ENCODE assay signal across 17 cellular contexts in genomic region chr3:161800985-161801559, GRCh38.
DNase-seq lines count a peak whose midpoint lies in the region; ATAC-seq and TF ChIP-seq lines count a peak whose summit lies in the region.
"Had no signal": no experiment of that assay in that cellular context is flagged by ENCODE, and none has a peak within 500 bp of the region (broad histone marks: within the 10 kb centered on the region; RNA-seq: fewer than 3 reads in every experiment).

No MANE protein-coding gene starts in this region.

- intact Hi-C loops in tibial artery (cut with DNase I; ENCODE audit: low total_unique reads), result no loop called here

- DNase-seq in SW480 (ENCODE audit: low spot score) (peak; percentile 16), NCI-H82 (lab: John Stamatoyannopoulos, UW) (no peak), NCI-H146 (lab: John Stamatoyannopoulos, UW) (no peak), tibial artery (no peak)
- DNase-seq: CD4-positive, alpha-beta T cell; NCI-H1436; NCI-H2029 treated with DMSO at 0.1 percent for 48 hours; NCI-H2171 treated with DMSO at 0.1 percent for 48 hours; NCI-H510A; NCI-H774; SW 1271 had no signal

- no peaks in the 10 kb centered on the region for H3K36me3 ChIP-seq in tibial artery

- no peaks in the 10 kb centered on the region for H3K27me3 ChIP-seq in tibial artery

- H3K4me1 ChIP-seq in tibial artery, result no peaks in the 10 kb centered on the region

- H3K4me3 ChIP-seq in tibial artery, result no peak overlapping the region
- H3K4me3 ChIP-seq: GM23338 had no signal

- no peaks in the 10 kb centered on the region for H3K9me3 ChIP-seq in tibial artery

- ATAC-seq in GM18907 (IDR thresholded peaks at IDR 0.05; ENCODE audit: unreplicated experiment), result peak; percentile 66
- ATAC-seq in HG03378 (IDR thresholded peaks at IDR 0.05; ENCODE audit: unreplicated experiment), result peak; percentile 68
- ATAC-seq in GM19397 (IDR thresholded peaks at IDR 0.05; ENCODE audit: unreplicated experiment), result no peak
- ATAC-seq: GM23338, Panc1 had no signal

- TF ChIP-seq CTCF in tibial artery (IDR thresholded peaks at IDR 0.05), result no peak

- no peak overlapping the region for H3K27ac ChIP-seq in tibial artery
- H3K27ac ChIP-seq: HL-60 had no signal
